Comparison of ENCODE assay signal across 34 cellular contexts in the genomic region with DNA sequence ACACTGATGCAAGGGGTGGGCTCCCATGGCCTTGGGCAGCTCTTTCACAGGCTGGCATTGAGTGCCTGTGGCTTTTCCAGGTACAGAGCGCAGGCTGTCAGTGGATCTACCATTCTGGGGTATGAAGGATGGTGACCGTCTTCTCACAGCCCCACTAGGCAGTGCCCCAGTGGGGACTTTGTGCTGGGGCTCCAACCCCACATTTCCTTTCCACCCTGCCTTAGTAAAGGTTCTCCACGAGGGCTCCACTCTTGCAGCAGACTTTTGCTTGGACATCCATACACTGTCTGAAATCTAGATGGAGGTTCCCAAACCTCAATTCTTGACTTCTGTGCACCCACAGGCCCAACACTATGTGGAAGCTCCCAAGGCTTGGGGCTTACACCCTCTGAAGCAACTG.
"Had no signal": no experiment of that assay in that cellular context is flagged by ENCODE, and none has a peak within 500 bp of the region (broad histone marks: within the 10 kb centered on the region; RNA-seq: fewer than 3 reads in every experiment).

No MANE protein-coding gene starts in this region.

- H3K4me2 ChIP-seq: KMS-11 had no signal

- H3K36me3 ChIP-seq: MG63 had no signal

- DNase-seq: Karpas-422, Kasumi-1, KG1, MG63, MM.1S, MV-4-11, NCI-H1048, NCI-H1092, NCI-H1092 treated with DMSO at 0.1 percent for 48 hours, NCI-H1105, NCI-H1105 treated with DMSO at 0.1 percent for 48 hours, NCI-H1417, NCI-H1417 treated with DMSO at 0.1 percent for 48 hours, NCI-H1436, NCI-H1436 treated with DMSO at 0.1 percent for 48 hours, NCI-H146, NCI-H1694, NCI-H1694 treated with DMSO at 0.1 percent for 48 hours, NCI-H187, NCI-H187 treated with DMSO at 0.1 percent for 48 hours, NCI-H2029 treated with DMSO at 0.1 percent for 48 hours, NCI-H2081, NCI-H2081 treated with DMSO at 0.1 percent for 48 hours, NCI-H2107, NCI-H2171, NCI-H2171 treated with DMSO at 0.1 percent for 48 hours, NCI-H2227 treated with DMSO at 0.1 percent for 48 hours, NCI-H226, NCI-H345, NCI-H446, NCI-H446 treated with DMSO at 0.1 percent for 48 hours, NCI-H510A, NCI-H510A treated with DMSO at 0.1 percent for 48 hours had no signal

- H3K9ac ChIP-seq: KMS-11 had no signal

- H3K27me3 ChIP-seq: MG63 had no signal

- H3K9me3 ChIP-seq: MG63 had no signal

- H3K27ac ChIP-seq: KMS-11 had no signal

- H3K4me3 ChIP-seq: MG63 had no signal
